18 cellular contexts compared by ENCODE assay signal in genomic region chr1:9165396-9165795, GRCh38. TPM values are rescaled to one million over a fixed set of nuclear protein-coding genes. Genes with fewer than 3 reads are reported as not detected.
DNase-seq lines count a peak whose midpoint lies in the region; ATAC-seq, FAIRE-seq and TF ChIP-seq lines count a peak whose summit lies in the region.
"Had no signal": no experiment of that assay in that cellular context is flagged by ENCODE, and none has a peak within 500 bp of the region (broad histone marks: within the 10 kb centered on the region; RNA-seq: fewer than 3 reads in every experiment).

No MANE protein-coding gene starts in this region.

- no peak overlapping the region for H3K56ac ChIP-seq in H1 (replicated peaks; ENCODE audit: insufficient read length, low read depth, low read length)

- H3K9me3 ChIP-seq in HUES6 (ENCODE audit: control insufficient read depth, insufficient read depth, low read depth, low read length) (no peaks in the 10 kb centered on the region), H1 (ENCODE audit: insufficient read depth in 2 of 2, low read depth in 1 of 2, low read length in 1 of 2) (no peaks in the 10 kb centered on the region), osteoblast (ENCODE audit: low read depth, low read length) (no peaks in the 10 kb centered on the region)
- H3K9me3 ChIP-seq: BE2C, neutrophil, SJSA1 had no signal

- no peak overlapping the region for H2BK20ac ChIP-seq in H1 (ENCODE audit: low read length)

- H3K23me2 ChIP-seq in H1 (ENCODE audit: low read depth, low read length) = no peaks in the 10 kb centered on the region

- H2BK5ac ChIP-seq in H1 (ENCODE audit: low read depth, low read length) = no peak overlapping the region

- no peak overlapping the region for H3K4ac ChIP-seq in H1 (replicated peaks; ENCODE audit: insufficient read length, low read depth, low read length)

- no peak for TF ChIP-seq POLR2A in H1 (IDR thresholded peaks at IDR 0.05; ENCODE audit: control extremely low read depth in 1 of 2, low read depth in 2 of 2, low read length in 2 of 2)

- H3K4me1 ChIP-seq in HUES6 (ENCODE audit: control insufficient read depth, insufficient read depth, low read length) (peaks cover 34% of the 10 kb centered on the region), H1 (replicated peaks in 1 of 4; ENCODE audit: control insufficient read depth in 3 of 4, insufficient read depth in 4 of 4, low read length in 3 of 4) (peaks cover 0 to 26% (median 7%) of the 10 kb centered on the region in 4 experiments; a peak in 6 of 7 replicates), osteoblast (ENCODE audit: insufficient read depth, low read length) (peaks cover 42% of the 10 kb centered on the region)
- H3K4me1 ChIP-seq: BE2C had no signal

- no peak for TF ChIP-seq RAD21 in H1 (IDR thresholded peaks at IDR 0.05 in 1 of 2, conservative IDR thresholded peaks at IDR 0.05 in 1 of 2; ENCODE audit: low read depth in 2 of 2, low read length in 2 of 2)

- WGBS in H1 (ENCODE audit: extremely low coverage in 1 of 2, insufficient coverage in 1 of 2, insufficient read length in 1 of 2, insufficient replicate concordance in 2 of 2, low coverage in 1 of 2, low lambda C conversion rate in 2 of 2, missing lambda C conversion rate in 1 of 2), 2 experiments = 86% methylated on average over 6 of the region's 7 CpGs; no CpG with 5 or more reads in 1 of the 2 experiments

- H2AFZ ChIP-seq in H1 (ENCODE audit: low read length) (no peak overlapping the region), osteoblast (ENCODE audit: low read length) (no peak overlapping the region)
- H2AFZ ChIP-seq: GM23248 had no signal

- no peak overlapping the region for H3K4me3 ChIP-seq in HUES6 (ENCODE audit: low read depth, low read length)
- H3K4me3 ChIP-seq in H1 (ENCODE audit: extremely low read depth in 1 of 4, insufficient read depth in 2 of 4, low read depth in 3 of 4, low read length in 4 of 4) = no peak overlapping the region
- no peak overlapping the region for H3K4me3 ChIP-seq in osteoblast (ENCODE audit: insufficient read depth, low read length)
- H3K4me3 ChIP-seq: coronary artery, GM23248, SJSA1 had no signal

- peaks cover 19 to 22% of the 10 kb centered on the region in 2 experiments for H4K20me1 ChIP-seq in H1 (replicated peaks in 1 of 2; ENCODE audit: control insufficient read depth in 1 of 2, insufficient read depth in 2 of 2, low read length in 2 of 2)
- H4K20me1 ChIP-seq in osteoblast (ENCODE audit: insufficient read depth, low read length) = peaks cover 60% of the 10 kb centered on the region

- peaks cover 9% of the 10 kb centered on the region; the same call in 1 of the 2 replicates for H3K79me1 ChIP-seq in H1 (ENCODE audit: low read depth, low read length)

- FAIRE-seq in H1 (lab: Jason Lieb, UNC) = no peak

- H3K4me2 ChIP-seq in H1 (ENCODE audit: insufficient read depth in 1 of 2, low read depth in 2 of 2, low read length in 2 of 2) (peak overlapping the region; percentile 15 to 40; a peak in 3 of 4 replicates), osteoblast (ENCODE audit: insufficient read depth, low read length) (no peak overlapping the region)

- TF ChIP-seq EP300 in H1 (IDR thresholded peaks at IDR 0.05; ENCODE audit: borderline replicate concordance in 1 of 2, low read depth in 2 of 2, low read length in 2 of 2) = no peak

- peak overlapping the region; percentile 50 for H3K9ac ChIP-seq in HUES6 (ENCODE audit: low read length)
- H3K9ac ChIP-seq in H1 (replicated peaks in 1 of 4; ENCODE audit: extremely low read depth in 1 of 4, low read depth in 3 of 4, low read length in 3 of 4) = no peak overlapping the region
- H3K9ac ChIP-seq: GM23248 had no signal

- H2BK12ac ChIP-seq in H1 (ENCODE audit: low read depth, low read length) = no peak overlapping the region

- no peak overlapping the region for H2BK120ac ChIP-seq in H1 (replicated peaks; ENCODE audit: low read depth, low read length)

- no peak overlapping the region for H4K91ac ChIP-seq in H1 (replicated peaks; ENCODE audit: insufficient read length, low read length)

- H3K23ac ChIP-seq in H1 (ENCODE audit: insufficient read length) = no peak overlapping the region

- H4K8ac ChIP-seq in H1 (ENCODE audit: extremely low read depth, insufficient read depth, low read length) = no peak overlapping the region

- H3K36me3 ChIP-seq in HUES6 (ENCODE audit: control insufficient read depth, insufficient read depth, low read length) = no peaks in the 10 kb centered on the region; the same call in 1 of the 2 replicates
- H3K36me3 ChIP-seq in H1 (ENCODE audit: control insufficient read depth in 2 of 4, insufficient read depth in 4 of 4, low read length in 3 of 4) = no peaks in the 10 kb centered on the region; a peak in 1 of 8 replicates
- peaks cover 47% of the 10 kb centered on the region for H3K36me3 ChIP-seq in osteoblast (ENCODE audit: insufficient read depth, low read length)
- H3K36me3 ChIP-seq: BE2C, neutrophil, SJSA1 had no signal

- 0 out of 2 replicates have a peak overlapping the region, but pooled peaks have one; percentile 3 for H2AK5ac ChIP-seq in H1 (ENCODE audit: low read depth, low read length)

- H2BK15ac ChIP-seq in H1 (ENCODE audit: low read length) = no peak overlapping the region

- TF ChIP-seq CTCF in H1 (IDR thresholded peaks at IDR 0.05; ENCODE audit: control extremely low read depth in 1 of 3, insufficient read depth in 1 of 3, low read depth in 1 of 3, low read length in 3 of 3) (no peak), osteoblast (IDR thresholded peaks at IDR 0.05; ENCODE audit: extremely low read depth, low read depth, low read length) (no peak)

- H3K27me3 ChIP-seq in HUES6 (ENCODE audit: control insufficient read depth, insufficient read depth, low read length) (no peaks in the 10 kb centered on the region), H1 (replicated peaks in 1 of 4; ENCODE audit: control insufficient read depth in 3 of 4, extremely low read depth in 1 of 4, insufficient read depth in 3 of 4, low read length in 3 of 4) (no peaks in the 10 kb centered on the region), osteoblast (ENCODE audit: insufficient read depth, low read length) (no peaks in the 10 kb centered on the region)
- H3K27me3 ChIP-seq: BE2C, neutrophil, SJSA1 had no signal

- POLR2A ChIA-PET in H1 (lab: Charles Lee; ENCODE audit: partially characterized antibody) = interaction anchor here (1.2 kb wide), 1 partner anchor 14 kb away, joined by 3 read pairs; no protein-coding TSS in a partner anchor

- DNase-seq in COLO668 (lab: John Stamatoyannopoulos, UW; ENCODE audit: unreplicated experiment) = peak; percentile 61
- DNase-seq in H1 (ENCODE audit: low read depth in 1 of 2, low spot score in 2 of 2) = no peak
- DNase-seq in osteoblast (ENCODE audit: insufficient read length, low spot score, missing footprints) = no peak
- DNase-seq in COLO829 (ENCODE audit: low spot score) = no peak
- no peak for DNase-seq in NK-92 (lab: John Stamatoyannopoulos, UW; ENCODE audit: unreplicated experiment)
- no peak for DNase-seq in activated gamma-delta T cell (lab: John Stamatoyannopoulos, UW)
- DNase-seq: activated CD4-positive, alpha-beta memory T cell treated with anti-CD3 and anti-CD28 coated beads for 36 hours; amniotic stem cell; BE2C; GM23248; NCI-H1105; NCI-H2227 treated with DMSO at 0.1 percent for 48 hours; stimulated activated CD4-positive, alpha-beta T cell treated with anti-CD3 and anti-CD28 coated beads, Interleukin-4, amount 100 ng/mL, for 4 hours had no signal

- H3K14ac ChIP-seq in H1 (ENCODE audit: insufficient read length) = no peak overlapping the region

- H4K5ac ChIP-seq in H1 (ENCODE audit: insufficient read length, low read depth, low read length) = no peak overlapping the region

- CTCF ChIA-PET in H1 (lab: Charles Lee; ENCODE audit: partially characterized antibody) = interaction anchor here (0.6 to 2.0 kb wide), 13 partner anchors 9 to 485 kb away, joined by 3 to 9 read pairs (median 3); no protein-coding TSS in a partner anchor

- H3K79me2 ChIP-seq in H1 (ENCODE audit: control insufficient read depth in 1 of 2, insufficient read depth in 2 of 2, low read length in 2 of 2) (peaks cover 0 to 76% of the 10 kb centered on the region in 2 experiments; a peak in 3 of 4 replicates), osteoblast (ENCODE audit: insufficient read depth, low read length) (peaks cover 91% of the 10 kb centered on the region)

- no peak for ATAC-seq in GM19023 (IDR thresholded peaks at IDR 0.05; ENCODE audit: unreplicated experiment)

- peak overlapping the region; percentile 60 for H3K18ac ChIP-seq in H1 (ENCODE audit: extremely low read depth, low read length)

- peak overlapping the region; percentile 78 for H3K27ac ChIP-seq in HUES6 (ENCODE audit: low read depth, low read length)
- no peak overlapping the region for H3K27ac ChIP-seq in H1 (ENCODE audit: low read depth, low read length)
- H3K27ac ChIP-seq in osteoblast (ENCODE audit: low read depth, low read length) = peak overlapping the region; percentile 91
- H3K27ac ChIP-seq: neutrophil had no signal

TF ChIP-seq in H1, 55 proteins besides CTCF, POLR2A, EP300 and RAD21 (continues in another document):
- TF ChIP-seq PHF8 (conservative IDR thresholded peaks at IDR 0.05; ENCODE audit: low read depth, low read length) (no peak), TCF12 (IDR thresholded peaks at IDR 0.05; ENCODE audit: low read depth, low read length) (no peak)

RNA-seq across cellular contexts. Expression of gene GPR157, which starts 36.5 kb away (rescaled TPM):
- total RNA-seq in H1 (2021; fragmentation: NEBNext Ultra II Directional; extraction: Animal tissue kit (Norgen Biotek cat#: 25700)) = 9.8 and 11.0 TPM in 2 replicates
- polyA plus RNA-seq in H1 (2011; rRNA removed) = 1.0 and 17.5 TPM in 2 replicates
- 0.96 TPM for polyA plus RNA-seq in H1 (2011; cell fraction: cytosol; rRNA removed)
- 1.7 TPM for polyA plus RNA-seq in H1 (2011; cell fraction: nucleus; rRNA removed)
- 1.3 to 13.1 TPM (median 7.2 TPM) in 4 replicates for polyA plus RNA-seq in H1 (2012, experiment 1 of 2)
- polyA plus RNA-seq in H1 (2012, experiment 2 of 2) = 28.8 TPM
- polyA plus RNA-seq in H1 (2013, experiment 1 of 2) = 1.3 TPM
- 4.2 TPM for polyA plus RNA-seq in H1 (2013, experiment 2 of 2)
- 1.0 and 2.2 TPM in 2 replicates for polyA minus RNA-seq in H1 (2011; rRNA and poly(A)+ RNA removed)
- 5.6 TPM for polyA minus RNA-seq in H1 (2011; cell fraction: cytosol; rRNA and poly(A)+ RNA removed)
- polyA minus RNA-seq in H1 (2011; cell fraction: nucleus; rRNA and poly(A)+ RNA removed) = 3.2 TPM
- total RNA-seq in osteoblast = 3.2 and 5.4 TPM in 2 replicates
